ENCODE assay signal across 8 cellular contexts in genomic region chr9:106878943-106879916, GRCh38. TPM values are rescaled to one million over a fixed set of nuclear protein-coding genes. Genes with fewer than 3 reads are reported as not detected.
A peak's percentile ranks its signal among the peaks of the same experiment; 100 is the strongest.
DNase-seq lines count a peak whose midpoint lies in the region; ATAC-seq and TF ChIP-seq lines count a peak whose summit lies in the region.

No MANE protein-coding gene starts in this region.

- peaks cover 2% of the 10 kb centered on the region for H3K79me1 ChIP-seq in H9 (ENCODE audit: insufficient read depth, low read depth, low read length, poor library complexity, severe bottlenecking)

- H3K27ac Mint-ChIP-seq in H9 = peak overlapping the region; percentile 86 to 96 (median 89); a peak in 6 of 7 replicates

- no peaks in the 10 kb centered on the region for H4K20me1 ChIP-seq in H9 (ENCODE audit: control insufficient read depth, insufficient read depth, insufficient read length)

- H3K9me3 Mint-ChIP-seq in H9 = no peaks in the 10 kb centered on the region

- peak overlapping the region; percentile 70 for H3K4me2 ChIP-seq in H9 (ENCODE audit: insufficient read depth, insufficient read length, low read length)

- peak overlapping the region; percentile 46 to 58 for H3K4me3 Mint-ChIP-seq in H9

- no peak overlapping the region for H4K5ac ChIP-seq in H9 (ENCODE audit: insufficient read length, low read depth, low read length)

- WGBS in H9 (ENCODE audit: extremely low coverage, insufficient read length, low lambda C conversion rate) = no CpG with 5 or more reads among the region's 7 CpGs
- 20% methylated on average over 7 of the region's 7 CpGs for WGBS in prostate gland

- no peak overlapping the region for H3K9ac ChIP-seq in H9 (ENCODE audit: extremely low read depth, insufficient read length, low read length)

- no peak overlapping the region for H3K56ac ChIP-seq in H9 (ENCODE audit: insufficient read length, low read depth, low read length)

- ATAC-seq in Right ventricle myocardium superior (ENCODE audit: poor library complexity) = peak; percentile 91
- no peak for ATAC-seq in GM18870 (IDR thresholded peaks at IDR 0.05; ENCODE audit: unreplicated experiment)

- no peak overlapping the region for H4K91ac ChIP-seq in H9 (ENCODE audit: insufficient read length, low read depth, low read length)

- H3K27ac ChIP-seq in H9 (ENCODE audit: insufficient read length, low read depth, low read length) (peak overlapping the region; percentile 16), SJSA1 (peak overlapping the region; percentile 15), prostate gland (peak overlapping the region; percentile 75 to 76)

- TF ChIP-seq POLR2A in prostate gland (IDR thresholded peaks at IDR 0.05) = no peak

- no peak overlapping the region for H2BK120ac ChIP-seq in H9 (ENCODE audit: low read depth, low read length, poor library complexity, severe bottlenecking)

- H3K9me3 ChIP-seq in H9 (ENCODE audit: control insufficient read depth, low read depth, low read length) (no peaks in the 10 kb centered on the region), SJSA1 (replicated peaks) (no peaks in the 10 kb centered on the region), prostate gland (no peaks in the 10 kb centered on the region)

- no peak overlapping the region for H3K14ac ChIP-seq in H9 (ENCODE audit: insufficient read depth, low read length)

- no peak overlapping the region for H2BK20ac ChIP-seq in H9 (ENCODE audit: low read depth, low read length, poor library complexity, severe bottlenecking)

- peaks cover 20 to 26% (median 24%) of the 10 kb centered on the region in 3 experiments; a peak in 6 of 7 replicates for H3K36me3 Mint-ChIP-seq in H9 (ENCODE audit: insufficient read depth in 1 of 3, low read depth in 3 of 3)

- no peaks in the 10 kb centered on the region for H3K27me3 ChIP-seq in H9 (ENCODE audit: insufficient read depth, low read length)
- no peaks in the 10 kb centered on the region for H3K27me3 ChIP-seq in SJSA1 (replicated peaks)
- no peaks in the 10 kb centered on the region for H3K27me3 ChIP-seq in prostate gland (replicated peaks; ENCODE audit: insufficient read depth)

- H2AK5ac ChIP-seq in H9 (ENCODE audit: insufficient read length, low read length) = no peak overlapping the region

- H3K4me3 ChIP-seq in SJSA1 = no peak overlapping the region
- H3K4me3 ChIP-seq in prostate gland = no peak overlapping the region

- intact Hi-C loops in Right ventricle myocardium superior (cut with DNase I) = no loop called here
- intact Hi-C loops in prostate gland (cut with DNase I) = no loop called here

- H2AFZ ChIP-seq in H9 (ENCODE audit: low read length) = no peak overlapping the region

- H3K36me3 ChIP-seq in SJSA1 = peaks cover 11% of the 10 kb centered on the region; the same call in 1 of the 2 replicates
- H3K36me3 ChIP-seq in prostate gland = no peaks in the 10 kb centered on the region

- no peak overlapping the region for H2BK15ac ChIP-seq in H9 (ENCODE audit: low read depth, low read length)

- H3K27me3 Mint-ChIP-seq in H9 (ENCODE audit: low read depth) = no peaks in the 10 kb centered on the region

- peaks cover 44% of the 10 kb centered on the region for H3K4me1 ChIP-seq in H9 (ENCODE audit: insufficient read depth, low read length)
- H3K4me1 ChIP-seq in SJSA1 (replicated peaks) = peaks cover 40% of the 10 kb centered on the region
- peaks cover 11% of the 10 kb centered on the region for H3K4me1 ChIP-seq in prostate gland (replicated peaks)

- H3K4ac ChIP-seq in H9 (ENCODE audit: low read depth, low read length) = no peak overlapping the region

- H3K79me2 ChIP-seq in H9 (ENCODE audit: insufficient read depth, low read length) = peaks cover 72% of the 10 kb centered on the region; the same call in 1 of the 2 replicates

- DNase-seq in H9 (no peak), SJSA1 (ENCODE audit: low read depth in 1 of 2, low spot score in 2 of 2) (peak; percentile 57 to 77), Right ventricle myocardium superior (peak; percentile 82), prostate gland (ENCODE audit: low spot score) (peak; percentile 89), NCI-H2196 (lab: John Stamatoyannopoulos, UW; ENCODE audit: unreplicated experiment) (no peak), cortex of kidney (lab: John Stamatoyannopoulos, UW) (no peak)
- DNase-seq in activated CD4-positive, alpha-beta T cell treated with anti-CD3 and anti-CD28 coated beads, Interleukin-2, amount 50 U/mL, for 48 hours = no peak

- TF ChIP-seq CTCF in H9 (conservative IDR thresholded peaks at IDR 0.05) = no peak
- no peak for TF ChIP-seq CTCF in prostate gland (IDR thresholded peaks at IDR 0.05)

- H4K8ac ChIP-seq in H9 (replicated peaks; ENCODE audit: insufficient read length, low read depth, low read length) = no peak overlapping the region

- H2BK12ac ChIP-seq in H9 (ENCODE audit: insufficient read length, low read depth, low read length) = no peak overlapping the region

- no peak overlapping the region for H3T11ph ChIP-seq in H9 (ENCODE audit: low read length)

- no peak overlapping the region for H2BK5ac ChIP-seq in H9 (ENCODE audit: insufficient read length, low read length)

- H3K4me1 Mint-ChIP-seq in H9 = peaks cover 94 to 95% of the 10 kb centered on the region in 2 experiments

- peak overlapping the region; percentile 53 for H3K18ac ChIP-seq in H9 (ENCODE audit: insufficient read length, low read depth, low read length)

- H3K23ac ChIP-seq in H9 (ENCODE audit: insufficient read length, low read depth, low read length) = no peak overlapping the region

- H3K23me2 ChIP-seq in H9 (ENCODE audit: insufficient read length, low read depth, low read length, poor library complexity, severe bottlenecking) = no peaks in the 10 kb centered on the region

RNA-seq across cellular contexts. Expression of gene ZNF462, which starts 16.3 kb away (rescaled TPM):
- total RNA-seq in H9 (2021) (159 and 164 TPM in 2 replicates), Right ventricle myocardium superior (21.2 TPM), prostate gland (10 to 100 TPM; 41.4 to 54.4 TPM)
- 6.5 and 11.9 TPM in 2 replicates for total RNA-seq in SJSA1 (2014; rRNA removed; shearing (Covaris generic))

Comparison
In these comparisons a context has a peak if more than half of its experiments do, and no peak if none do; other contexts are left out.
1. DNase-seq: peak in SJSA1 (2 of 2), Right ventricle myocardium superior (single experiment) and prostate gland (single experiment); none in H9 (single experiment), NCI-H2196 (single experiment), cortex of kidney (single experiment) and activated CD4-positive, alpha-beta T cell treated with anti-CD3 and anti-CD28 coated beads, Interleukin-2, amount 50 U/mL, for 48 hours (0 of 2).
2. H3K27ac ChIP-seq: peak in every context shown above with its lines; median percentile 76 in prostate gland; 16 in H9; 15 in SJSA1.